19 cellular contexts compared by ENCODE assay signal in genomic region chr6:37357288-37357687, GRCh38.
"Had no signal": no experiment of that assay in that cellular context is flagged by ENCODE, and none has a peak within 500 bp of the region (broad histone marks: within the 10 kb centered on the region; RNA-seq: fewer than 3 reads in every experiment).

No MANE protein-coding gene starts in this region.

- H3K27ac ChIP-seq: left lung, testis had no signal

- H3K27ac Mint-ChIP-seq: activated CD4-positive, alpha-beta memory T cell treated with anti-CD3 and anti-CD28 coated beads for 36 hours; activated naive CD4-positive, alpha-beta T cell treated with anti-CD3 and anti-CD28 coated beads, Interleukin-2, amount 10 ng/mL, durations not matched to agents 7 days and 5 days; dendritic cell treated with granulocyte-macrophage colony-stimulating factor and Interleukin-4, amounts not matched to agents 40 ng/mL and 50 ng/mL, for 4 days; T-cell; T-helper 2 cell treated with Interferon-gamma antibody and Interleukin-4, amounts not matched to agents 5 μg/mL and 100 μg/mL, for 36 hours had no signal

- H3K4me3 Mint-ChIP-seq: activated CD4-positive, alpha-beta memory T cell treated with anti-CD3 and anti-CD28 coated beads for 36 hours; activated naive CD4-positive, alpha-beta T cell treated with anti-CD3 and anti-CD28 coated beads, Interleukin-2, amount 10 ng/mL, durations not matched to agents 7 days and 5 days; dendritic cell treated with granulocyte-macrophage colony-stimulating factor and Interleukin-4, amounts not matched to agents 40 ng/mL and 50 ng/mL, for 4 days; mesothelial cell of epicardium; T-cell; T-helper 2 cell treated with Interferon-gamma antibody and Interleukin-4, amounts not matched to agents 5 μg/mL and 100 μg/mL, for 36 hours had no signal

- H3K4me3 ChIP-seq: left lung, testis had no signal

- ATAC-seq: left lung; naive thymus-derived CD8-positive, alpha-beta T cell; T-cell had no signal

- H3K9me3 Mint-ChIP-seq: activated CD4-positive, alpha-beta memory T cell treated with anti-CD3 and anti-CD28 coated beads for 36 hours; activated naive CD4-positive, alpha-beta T cell treated with anti-CD3 and anti-CD28 coated beads, Interleukin-2, amount 10 ng/mL, durations not matched to agents 7 days and 5 days; dendritic cell treated with granulocyte-macrophage colony-stimulating factor and Interleukin-4, amounts not matched to agents 40 ng/mL and 50 ng/mL, for 4 days; mesothelial cell of epicardium; naive thymus-derived CD8-positive, alpha-beta T cell; T-cell; T-helper 2 cell treated with Interferon-gamma antibody and Interleukin-4, amounts not matched to agents 5 μg/mL and 100 μg/mL, for 36 hours had no signal

- DNase-seq: activated CD4-positive, alpha-beta memory T cell treated with anti-CD3 and anti-CD28 coated beads for 36 hours; activated CD4-positive, alpha-beta T cell treated with anti-CD3 and anti-CD28 coated beads for 48 hours; activated effector memory CD4-positive, alpha-beta T cell treated with anti-CD3 and anti-CD28 coated beads, Interleukin-2, amount 50 U/mL, for 16 hours; activated naive CD4-positive, alpha-beta T cell treated with anti-CD3 and anti-CD28 coated beads, Interleukin-2, amount 10 ng/mL, durations not matched to agents 7 days and 5 days; effector CD4-positive, alpha-beta T cell; foreskin melanocyte; hippocampal formation; kidney glomerular epithelial cell; left lung; naive thymus-derived CD8-positive, alpha-beta T cell; retina; stimulated activated CD4-positive, alpha-beta T cell treated with anti-CD3 and anti-CD28 coated beads, Interleukin-4, amount 100 ng/mL, for 1 hour; stimulated activated naive CD4-positive, alpha-beta T cell; T-cell; testis; trophoblast cell had no signal

- H3K9me3 ChIP-seq: left lung, testis had no signal

- H3K27me3 ChIP-seq: left lung, testis had no signal

- H3K27me3 Mint-ChIP-seq: activated CD4-positive, alpha-beta memory T cell treated with anti-CD3 and anti-CD28 coated beads for 36 hours; naive thymus-derived CD8-positive, alpha-beta T cell; T-cell had no signal
